In genomic region chr10:43329246-43329885, GRCh38 we compare ENCODE assay signal across 12 cellular contexts. TPM values are rescaled to one million over a fixed set of nuclear protein-coding genes. Genes with fewer than 3 reads are reported as not detected.
"Had no signal": no experiment of that assay in that cellular context is flagged by ENCODE, and none has a peak within 500 bp of the region (broad histone marks: within the 10 kb centered on the region; RNA-seq: fewer than 3 reads in every experiment).

No MANE protein-coding gene starts in this region.

RNA-seq across cellular contexts. Expression of gene FXYD4, which starts 42.1 kb away (rescaled TPM):
- total RNA-seq: activated B cell treated with CpG ODN at 0.5 μM for 24 hours; activated CD4-positive, alpha-beta memory T cell treated with anti-CD3 and anti-CD28 coated beads for 36 hours; activated CD4-positive, alpha-beta memory T cell treated with anti-CD3 and anti-CD28 coated beads, Interleukin-2, amount 10 ng/mL, durations not matched to agents 7 days and 5 days; activated CD4-positive, alpha-beta T cell treated with anti-CD3 and anti-CD28 coated beads for 36 hours; activated CD4-positive, alpha-beta T cell treated with anti-CD3 and anti-CD28 coated beads, Interleukin-2, amount 10 ng/mL, durations not matched to agents 24 days and 14 days; activated CD4-positive, alpha-beta T cell treated with anti-CD3 and anti-CD28 coated beads, Interleukin-2, amount 10 ng/mL, durations not matched to agents 7 days and 5 days; activated CD8-positive, alpha-beta memory T cell treated with anti-CD3 and anti-CD28 coated beads for 36 hours; activated CD8-positive, alpha-beta T cell treated with anti-CD3 and anti-CD28 coated beads for 36 hours; activated CD8-positive, alpha-beta T cell treated with anti-CD3 and anti-CD28 coated beads, Interleukin-2, amount 10 ng/mL, durations not matched to agents 7 days and 5 days; T-helper 1 cell treated with Interleukin-12 subunit alpha and Interleukin-12 subunit beta and Interleukin-4 antibody, amounts not matched to agents 30 ng/mL and 1 ng/mL, for 36 hours; T-helper 17 cell; WTC11 had no signal
